ENCODE assay signal across 9 cellular contexts in the genomic region with DNA sequence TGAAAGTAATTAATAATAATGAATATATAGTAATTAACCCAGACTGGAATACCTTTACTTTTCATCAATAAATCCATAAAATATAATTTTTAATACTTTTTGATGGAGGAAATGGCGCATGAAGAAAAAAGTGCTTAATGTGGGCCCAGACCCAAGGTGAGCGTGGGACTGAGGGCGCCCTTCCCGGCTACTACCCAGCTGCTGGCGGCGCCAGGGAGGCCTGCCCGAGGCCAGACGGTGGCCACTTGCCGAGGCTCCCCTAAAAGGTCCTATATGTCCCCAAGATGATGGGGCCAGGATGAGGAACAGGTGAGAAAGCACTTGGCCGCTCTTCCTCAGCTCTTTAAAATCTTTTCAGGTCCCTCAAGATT. TPM values are rescaled to one million over a fixed set of nuclear protein-coding genes. Genes with fewer than 3 reads are reported as not detected.
A peak's percentile ranks its signal among the peaks of the same experiment; 100 is the strongest.
DNase-seq lines count a peak whose midpoint lies in the region; ATAC-seq and TF ChIP-seq lines count a peak whose summit lies in the region.
"Had no signal": no experiment of that assay in that cellular context is flagged by ENCODE, and none has a peak within 500 bp of the region (broad histone marks: within the 10 kb centered on the region; RNA-seq: fewer than 3 reads in every experiment).

No MANE protein-coding gene starts in this region.

- ATAC-seq in T-cell (replicated peaks in 1 of 4), result no peak
- ATAC-seq in right cardiac atrium, result no peak
- ATAC-seq in GM21825 (IDR thresholded peaks at IDR 0.05; ENCODE audit: unreplicated experiment), result no peak

- TF ChIP-seq POLR2A in spleen (IDR thresholded peaks at IDR 0.05), result no peak

- H3K4me1 ChIP-seq in right cardiac atrium (ENCODE audit: control insufficient read depth, insufficient read depth, low read length) (peaks cover 37% of the 10 kb centered on the region), spleen (peaks cover 14 to 67% (median 44%) of the 10 kb centered on the region in 6 donors)

- no peaks in the 10 kb centered on the region for H3K9me3 Mint-ChIP-seq in T-cell

- DNase-seq in NCI-H146 (lab: John Stamatoyannopoulos, UW), result peak; percentile 61
- DNase-seq in NCI-H146 treated with DMSO at 0.1 percent for 48 hours (lab: John Stamatoyannopoulos, UW; ENCODE audit: unreplicated experiment), result no peak
- DNase-seq in T-cell, result peak in 1 of 34 experiments; percentile 15
- peak in 1 of 3 donors; percentile 68 for DNase-seq in right cardiac atrium
- no peak for DNase-seq in spleen
- DNase-seq in hippocampal formation (lab: John Stamatoyannopoulos, UW), result no peak
- DNase-seq in activated CD4-positive, CD25-positive, alpha-beta regulatory T cell (lab: John Stamatoyannopoulos, UW), result no peak

- peak overlapping the region; percentile 98 to 99 for H3K27ac Mint-ChIP-seq in T-cell

- no peaks in the 10 kb centered on the region for H3K9me3 ChIP-seq in right cardiac atrium (ENCODE audit: control insufficient read depth, low read length)
- H3K9me3 ChIP-seq in spleen, result no peaks in the 10 kb centered on the region
- H3K9me3 ChIP-seq: neutrophil had no signal

- H3K27me3 ChIP-seq in right cardiac atrium (ENCODE audit: control insufficient read depth, insufficient read depth) (no peaks in the 10 kb centered on the region), spleen (replicated peaks in 1 of 7) (no peaks in the 10 kb centered on the region)
- H3K27me3 ChIP-seq: neutrophil had no signal

- peaks cover 0 to 5% (median 0%) of the 10 kb centered on the region in 6 donors for H3K36me3 ChIP-seq in spleen

- H3K36me3 Mint-ChIP-seq in T-cell, result peaks cover 3% of the 10 kb centered on the region

- H3K27me3 Mint-ChIP-seq in T-cell, result no peaks in the 10 kb centered on the region

- peaks cover 60 to 77% (median 75%) of the 10 kb centered on the region in 3 donors for H3K4me1 Mint-ChIP-seq in T-cell

- intact Hi-C loops in right cardiac atrium (cut with DNase I) (loop anchor here (5.0 to 10.0 kb wide), 8 partner anchors 44 to 994 kb away; a partner anchor contains a TSS), spleen (cut with DNase I; ENCODE audit: low total_unique reads) (loop anchor here (5.0 to 10.0 kb wide), 3 partner anchors 39 to 576 kb away; a partner anchor contains a TSS)

- CTCF ChIA-PET in T-cell (lab: Charles Lee), result interaction anchor here (0.5 to 2.4 kb wide), 22 partner anchors 9 to 993 kb away, joined by 3 to 11 read pairs (median 3); no protein-coding TSS in a partner anchor

- H3K27ac ChIP-seq in right cardiac atrium (ENCODE audit: low read length) (peak overlapping the region; percentile 66), spleen (peak overlapping the region; percentile 39 to 87 (median 71))
- H3K27ac ChIP-seq: neutrophil had no signal

- TF ChIP-seq CTCF in spleen (IDR thresholded peaks at IDR 0.05 in 8 of 11, conservative IDR thresholded peaks at IDR 0.05 in 3 of 11), result peak in 3 of 11 experiments; percentile 15 to 34 (median 18)

- H3K4me3 ChIP-seq in right cardiac atrium (ENCODE audit: low read length), result no peak overlapping the region
- H3K4me3 ChIP-seq in spleen, result peak overlapping the region in 2 of 8 donors; percentile 13 to 35

- peak overlapping the region; percentile 50 to 66 (median 54) for H3K4me3 Mint-ChIP-seq in T-cell

- 37% methylated on average over 10 of the region's 10 CpGs for WGBS in right cardiac atrium
- 38 to 46% (median 40%) methylated on average over 10 of the region's 10 CpGs for WGBS in spleen, 5 donors

- POLR2A ChIA-PET in T-cell (lab: Charles Lee), result interaction anchor here (1.4 to 1.5 kb wide), 3 partner anchors 29 to 576 kb away, joined by 3 to 5 read pairs (median 4); a partner anchor contains a TSS

RNA-seq across cellular contexts. Expression of a gene that starts 29.1 kb away (rescaled TPM):
- total RNA-seq in T-cell (1,000 to 10,000 TPM in 2 of 5 donors, 100 to 1,000 TPM in 3; 271 to 1,140 (median 276) TPM), right cardiac atrium (10 to 100 TPM; 30.1 to 60.6 (median 41.2) TPM), spleen (100 to 1,000 TPM; 187 to 405 (median 247) TPM)
- polyA plus RNA-seq in right cardiac atrium (39.4 TPM), spleen (100 to 1,000 TPM in 2 of 3 donors, 10 to 100 TPM in 1; 76.9 to 168 (median 115) TPM)
